8 cellular contexts compared by ENCODE assay signal in the genomic region with DNA sequence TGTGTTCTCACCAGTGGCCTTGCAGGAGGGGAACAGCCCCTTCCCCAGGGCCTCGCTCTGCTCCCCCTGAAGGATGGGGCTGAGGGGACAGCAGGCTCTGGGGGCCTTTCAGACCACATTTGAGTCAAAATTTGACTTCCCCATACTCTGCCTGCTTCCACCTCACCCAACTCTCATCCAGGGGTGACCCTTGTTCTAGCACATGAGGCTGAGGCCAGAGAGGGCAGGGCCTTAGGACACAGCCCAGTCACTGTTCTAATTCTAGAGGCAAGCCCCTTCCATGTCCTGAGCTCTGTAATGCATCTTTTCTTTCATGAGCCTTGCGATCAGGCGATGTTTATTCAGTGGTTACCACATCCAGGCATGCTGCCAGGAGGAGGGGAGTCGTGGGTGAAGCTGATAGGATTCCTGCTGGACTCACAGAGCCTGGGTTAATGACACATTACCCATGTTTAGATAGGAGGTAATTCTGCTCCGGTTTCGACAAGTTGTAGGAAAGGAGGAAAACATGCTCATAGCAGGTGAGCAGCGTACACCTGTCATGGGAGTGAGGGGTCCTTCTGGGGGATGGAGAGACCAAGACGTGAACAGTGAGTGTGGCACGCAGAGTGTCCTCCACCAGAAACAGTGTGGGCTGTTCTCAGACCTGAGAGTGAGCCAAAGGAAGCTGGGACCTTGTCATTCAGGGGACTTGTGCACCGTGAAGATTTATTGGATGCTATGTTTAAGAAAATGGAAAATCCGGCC. TPM values are rescaled to one million over a fixed set of nuclear protein-coding genes. Genes with fewer than 3 reads are reported as not detected.
DNase-seq lines count a peak whose midpoint lies in the region; ATAC-seq, FAIRE-seq and TF ChIP-seq lines count a peak whose summit lies in the region.

No MANE protein-coding gene starts in this region.

- FAIRE-seq in GM12892 (lab: Jason Lieb, UNC) = no peak

- no peak for TF ChIP-seq CTCF in Caco-2 (IDR thresholded peaks at IDR 0.05; ENCODE audit: insufficient read depth in 1 of 2, low read depth in 1 of 2, low read length in 1 of 2, severe bottlenecking in 1 of 2, unreplicated experiment in 1 of 2)

- no peaks in the 10 kb centered on the region for H3K9me3 Mint-ChIP-seq in Caco-2 (ENCODE audit: unreplicated experiment)

- peak; percentile 70 to 79 for DNase-seq in Caco-2
- peak; percentile 99 for DNase-seq in LHCN-M2 (ENCODE audit: low read depth)
- DNase-seq in RKO (ENCODE audit: low spot score) = peak; percentile 81
- peak in 48 of 61 donors; percentile 7 to 77 (median 49) for DNase-seq in caudate nucleus (lab: John Stamatoyannopoulos, UW)
- DNase-seq in kidney glomerular epithelial cell (lab: John Stamatoyannopoulos, UW) = peak; percentile 97
- peak; percentile 94 for DNase-seq in smooth muscle cell of the brain vasculature (ENCODE audit: low read depth, low spot score)
- DNase-seq in GM12892 (ENCODE audit: insufficient read length) = no peak

- H3K4me1 ChIP-seq in Caco-2 = peaks cover 65% of the 10 kb centered on the region

- ATAC-seq in GM18498 (IDR thresholded peaks at IDR 0.05; ENCODE audit: unreplicated experiment) = no peak

- TF ChIP-seq POLR2A in GM12892 (IDR thresholded peaks at IDR 0.05; ENCODE audit: low read depth, low read length) = no peak

- peak overlapping the region; percentile 78 for H3K27ac Mint-ChIP-seq in Caco-2 (ENCODE audit: unreplicated experiment)

- peaks cover 41% of the 10 kb centered on the region for H3K4me1 Mint-ChIP-seq in Caco-2 (ENCODE audit: low read depth, unreplicated experiment)

- intact Hi-C loops in Caco-2 (cut with micrococcal nuclease; ENCODE audit: unreplicated experiment) = loop anchor here (2.0 kb wide), 2 partner anchors 21 to 37 kb away; a partner anchor contains a TSS

- H3K9me3 ChIP-seq in Caco-2 = no peaks in the 10 kb centered on the region

- H3K36me3 ChIP-seq in Caco-2 (ENCODE audit: control insufficient read depth, insufficient read depth, low read length) = peaks cover 12% of the 10 kb centered on the region

- CTCF ChIA-PET in Caco-2 (lab: Charles Lee) = interaction anchor here (0.7 to 0.9 kb wide), 2 partner anchors 42 to 56 kb away, joined by 3 read pairs; no protein-coding TSS in a partner anchor

- POLR2A ChIA-PET in Caco-2 (lab: Charles Lee) = interaction anchor here (0.6 to 3.1 kb wide), 6 partner anchors 9 to 758 kb away, joined by 3 to 19 read pairs (median 5); a partner anchor contains a TSS

- H3K27me3 Mint-ChIP-seq in Caco-2 (ENCODE audit: insufficient read depth, unreplicated experiment) = no peaks in the 10 kb centered on the region

- H3K4me3 ChIP-seq in Caco-2 (ENCODE audit: low read depth, low read length) = no peak overlapping the region

- H3K27ac ChIP-seq in caudate nucleus (ENCODE audit: low read depth, low read length) = peak overlapping the region; percentile 91

- no TSS peak for BruUV-seq in Caco-2 (replicated peaks; lab: Mats Ljungman, UMichigan)

- H3K4me3 Mint-ChIP-seq in Caco-2 (ENCODE audit: unreplicated experiment) = peak overlapping the region; percentile 45

- no peaks in the 10 kb centered on the region for H3K27me3 ChIP-seq in Caco-2 (replicated peaks; ENCODE audit: control insufficient read depth, insufficient read depth, low read length)

- H3K36me3 Mint-ChIP-seq in Caco-2 (ENCODE audit: insufficient read depth, unreplicated experiment) = peaks cover 88% of the 10 kb centered on the region

RNA-seq across cellular contexts. Expression of a gene that starts 9.3 kb away (rescaled TPM):
- total RNA-seq in Caco-2 (2022) (1,040 and 1,045 TPM in 2 replicates), LHCN-M2 (2014; rRNA removed) (1,535 and 1,605 TPM in 2 replicates)
- polyA plus RNA-seq in LHCN-M2 (2012) = 2,454 TPM
- 4,059 TPM for polyA plus RNA-seq in GM12892 (2012; ENCODE audit: missing spikeins)

RNA-seq across cellular contexts. Expression of a gene that starts 12.9 kb away (rescaled TPM):
- not detected in 2 replicates for total RNA-seq in Caco-2 (2022)
- not detected in 2 replicates for total RNA-seq in LHCN-M2 (2014; rRNA removed)
- polyA plus RNA-seq in LHCN-M2 (2012) = 0.29 TPM
- 7.1 TPM for polyA plus RNA-seq in GM12892 (2012; ENCODE audit: missing spikeins)

RNA-seq across cellular contexts. Expression of a gene that starts 18.8 kb away (rescaled TPM):
- 42.6 TPM in 2 replicates for total RNA-seq in Caco-2 (2022)
- 162 and 168 TPM in 2 replicates for total RNA-seq in LHCN-M2 (2014; rRNA removed)
- polyA plus RNA-seq in LHCN-M2 (2012) = 69.5 TPM
- polyA plus RNA-seq in GM12892 (2012; ENCODE audit: missing spikeins) = 11.7 TPM

RNA-seq across cellular contexts. Expression of a gene that starts 20.5 kb away (rescaled TPM):
- 137 and 149 TPM in 2 replicates for total RNA-seq in Caco-2 (2022)
- total RNA-seq in LHCN-M2 (2014; rRNA removed) = 123 and 192 TPM in 2 replicates
- polyA plus RNA-seq in LHCN-M2 (2012) = 75.7 TPM
- 9.9 TPM for polyA plus RNA-seq in GM12892 (2012; ENCODE audit: missing spikeins)

RNA-seq across cellular contexts. Expression of a gene that starts 32.7 kb away (rescaled TPM):
- total RNA-seq in Caco-2 (2022) (not detected in 2 replicates), LHCN-M2 (2014; rRNA removed) (not detected in 2 replicates)
- polyA plus RNA-seq in LHCN-M2 (2012) = 0.02 TPM
- polyA plus RNA-seq in GM12892 (2012; ENCODE audit: missing spikeins) = 4.2 TPM
